20 cellular contexts compared by ENCODE assay signal in genomic region chr15:40785158-40785557, GRCh38. TPM values are rescaled to one million over a fixed set of nuclear protein-coding genes. Genes with fewer than 3 reads are reported as not detected.
A peak's percentile ranks its signal among the peaks of the same experiment; 100 is the strongest.
DNase-seq lines count a peak whose midpoint lies in the region; ATAC-seq and TF ChIP-seq lines count a peak whose summit lies in the region.
"Had no signal": no experiment of that assay in that cellular context is flagged by ENCODE, and none has a peak within 500 bp of the region (broad histone marks: within the 10 kb centered on the region; RNA-seq: fewer than 3 reads in every experiment).

No MANE protein-coding gene starts in this region.

- peak; percentile 40 for TF ChIP-seq CTCF in chondrocyte (IDR thresholded peaks at IDR 0.05)
- peak; percentile 8 to 36 (median 28) for TF ChIP-seq CTCF in right lobe of liver (IDR thresholded peaks at IDR 0.05)
- no peak for TF ChIP-seq CTCF in type B pancreatic cell (conservative IDR thresholded peaks at IDR 0.05)

- DNase-seq in NCI-H2196 (lab: John Stamatoyannopoulos, UW; ENCODE audit: unreplicated experiment) (peak; percentile 6), NCI-H2196 treated with DMSO at 0.1 percent for 48 hours (lab: John Stamatoyannopoulos, UW; ENCODE audit: unreplicated experiment) (no peak), chondrocyte (ENCODE audit: low spot score) (no peak), right lobe of liver (no peak), type B pancreatic cell (ENCODE audit: extremely low spot score, unreplicated experiment) (no peak), LoVo (ENCODE audit: low spot score) (no peak), NCI-H1694 treated with DMSO at 0.1 percent for 48 hours (lab: John Stamatoyannopoulos, UW) (no peak)
- no peak for DNase-seq in activated CD4-positive, alpha-beta T cell treated with anti-CD3 and anti-CD28 coated beads, Interleukin-2, amount 50 U/mL, for 48 hours
- DNase-seq: activated CD4-positive, alpha-beta T cell treated with anti-CD3 and anti-CD28 coated beads for 4 hours; CD4-positive, alpha-beta memory T cell; central memory CD4-positive, alpha-beta T cell; H7; mesenchymal stem cell; NCI-H1092; NCI-H226; SJCRH30; stimulated activated CD4-positive, alpha-beta T cell treated with anti-CD3 and anti-CD28 coated beads, Interleukin-4, amount 100 ng/mL, for 4 hours; tibial artery had no signal

- H3K36me3 Mint-ChIP-seq in chondrocyte (ENCODE audit: low read depth) (no peaks in the 10 kb centered on the region), type B pancreatic cell (no peaks in the 10 kb centered on the region)
- H3K36me3 Mint-ChIP-seq: activated naive CD8-positive, alpha-beta T cell had no signal

- H3K4me3 Mint-ChIP-seq in chondrocyte (ENCODE audit: unreplicated experiment) (no peak overlapping the region), type B pancreatic cell (peak overlapping the region; percentile 46)
- H3K4me3 Mint-ChIP-seq: activated naive CD8-positive, alpha-beta T cell; CD4-positive, alpha-beta memory T cell; neural crest cell had no signal

- ATAC-seq in right lobe of liver: peak in 3 of 4 donors; percentile 18 to 42 (median 36)

- peaks cover 13% of the 10 kb centered on the region for H3K4me1 Mint-ChIP-seq in chondrocyte (ENCODE audit: low read depth)
- peaks cover 29% of the 10 kb centered on the region for H3K4me1 Mint-ChIP-seq in type B pancreatic cell (ENCODE audit: unreplicated experiment)

- H3K4me1 ChIP-seq in right lobe of liver: peaks cover 0 to 19% (median 7%) of the 10 kb centered on the region in 4 donors

- H3K27ac ChIP-seq in right lobe of liver: peak overlapping the region in 2 of 3 donors; percentile 5 to 31
- H3K27ac ChIP-seq: SJCRH30, tibial artery had no signal

- 56% methylated on average over 3 of the region's 3 CpGs for WGBS in right lobe of liver (ENCODE audit: insufficient coverage, low coverage, low lambda C conversion rate, missing lambda C conversion rate)

- no peak overlapping the region for H3K4me3 ChIP-seq in right lobe of liver
- H3K4me3 ChIP-seq: SJCRH30, tibial artery had no signal

- TF ChIP-seq POLR2A in right lobe of liver (IDR thresholded peaks at IDR 0.05): no peak

- H3K9me3 Mint-ChIP-seq in chondrocyte (ENCODE audit: low read depth): no peaks in the 10 kb centered on the region
- H3K9me3 Mint-ChIP-seq in type B pancreatic cell: no peaks in the 10 kb centered on the region
- H3K9me3 Mint-ChIP-seq: CD4-positive, alpha-beta memory T cell; neural crest cell had no signal

- H3K27ac Mint-ChIP-seq in chondrocyte (ENCODE audit: unreplicated experiment) (no peak overlapping the region), type B pancreatic cell (peak overlapping the region; percentile 96)
- H3K27ac Mint-ChIP-seq: activated naive CD8-positive, alpha-beta T cell; CD4-positive, alpha-beta memory T cell had no signal

- H3K27me3 Mint-ChIP-seq in chondrocyte (ENCODE audit: low read depth) (no peaks in the 10 kb centered on the region), type B pancreatic cell (no peaks in the 10 kb centered on the region)
- H3K27me3 Mint-ChIP-seq: activated naive CD8-positive, alpha-beta T cell; CD4-positive, alpha-beta memory T cell had no signal

- H3K27me3 ChIP-seq in right lobe of liver: no peaks in the 10 kb centered on the region
- H3K27me3 ChIP-seq: SJCRH30, tibial artery had no signal

- intact Hi-C loops in right lobe of liver (cut with DNase I): no loop called here

- no peaks in the 10 kb centered on the region for H3K36me3 ChIP-seq in right lobe of liver
- H3K36me3 ChIP-seq: SJCRH30, tibial artery had no signal

- no peaks in the 10 kb centered on the region for H3K9me3 ChIP-seq in right lobe of liver
- H3K9me3 ChIP-seq: SJCRH30, tibial artery had no signal

RNA-seq across cellular contexts. Expression of gene C15orf62, which starts 15.4 kb away (rescaled TPM):
- total RNA-seq in chondrocyte (0.12 TPM in 1 of 3 replicates, not detected in the others), right lobe of liver (1 to 10 TPM in 2 of 6 experiments, under 1 TPM in 4; 0.51 to 1.6 (median 0.83) TPM), type B pancreatic cell (ENCODE audit: low replicate concordance) (1.1 and 1.3 TPM in 2 replicates)

RNA-seq across cellular contexts. Expression of gene GCHFR, which starts 21.3 kb away (rescaled TPM):
- total RNA-seq in chondrocyte (1.6 to 2.4 TPM (median 1.9 TPM) in 3 replicates), right lobe of liver (100 to 1,000 TPM in 2 of 6 experiments, 10 to 100 TPM in 4; 65.4 to 181 (median 82.0) TPM), type B pancreatic cell (ENCODE audit: low replicate concordance) (23.3 and 23.5 TPM in 2 replicates)
- total RNA-seq: SJCRH30 had no signal

RNA-seq across cellular contexts. Expression of gene ZFYVE19, which starts 21.7 kb away (rescaled TPM):
- total RNA-seq in chondrocyte (15.5 to 22.5 TPM (median 15.8 TPM) in 3 replicates), right lobe of liver (10 to 100 TPM; 11.5 to 49.3 (median 19.5) TPM), type B pancreatic cell (ENCODE audit: low replicate concordance) (31.6 and 45.0 TPM in 2 replicates)

RNA-seq across cellular contexts. Expression of gene DNAJC17, which starts 22.1 kb away (rescaled TPM):
- 26.4 to 31.8 TPM (median 29.1 TPM) in 3 replicates for total RNA-seq in chondrocyte
- total RNA-seq in right lobe of liver: 10 to 100 TPM in 5 of 6 experiments, 1 to 10 TPM in 1; 7.8 to 23.7 (median 17.7) TPM
- 23.7 and 38.3 TPM in 2 replicates for total RNA-seq in type B pancreatic cell (ENCODE audit: low replicate concordance)

RNA-seq across cellular contexts. Expression of gene RMDN3, which starts 30.1 kb away (rescaled TPM):
- 27.5 to 30.1 TPM (median 28.8 TPM) in 3 replicates for total RNA-seq in chondrocyte
- 10 to 100 TPM; 25.3 to 38.5 (median 29.5) TPM for total RNA-seq in right lobe of liver
- 30.4 and 32.0 TPM in 2 replicates for total RNA-seq in type B pancreatic cell (ENCODE audit: low replicate concordance)
